Comparison of ENCODE assay signal across 26 cellular contexts in genomic region chr13:27159806-27160563, GRCh38. TPM values are rescaled to one million over a fixed set of nuclear protein-coding genes. Genes with fewer than 3 reads are reported as not detected.
DNase-seq lines count a peak whose midpoint lies in the region; ATAC-seq, FAIRE-seq and TF ChIP-seq lines count a peak whose summit lies in the region.
"Had no signal": no experiment of that assay in that cellular context is flagged by ENCODE, and none has a peak within 500 bp of the region (broad histone marks: within the 10 kb centered on the region; RNA-seq: fewer than 3 reads in every experiment).

No MANE protein-coding gene starts in this region.

- H3K27me3 ChIP-seq in SU-DHL-6 (ENCODE audit: low read length) (no peaks in the 10 kb centered on the region), H1 (replicated peaks in 1 of 4; ENCODE audit: control insufficient read depth in 3 of 4, extremely low read depth in 1 of 4, insufficient read depth in 3 of 4, low read length in 3 of 4) (no peaks in the 10 kb centered on the region)
- H3K27me3 ChIP-seq: foreskin keratinocyte, heart right ventricle, vagina had no signal

- TF ChIP-seq EP300 in H1 (IDR thresholded peaks at IDR 0.05; ENCODE audit: borderline replicate concordance in 1 of 2, low read depth in 2 of 2, low read length in 2 of 2) = no peak

- H3K4me1 Mint-ChIP-seq in activated CD8-positive, alpha-beta memory T cell treated with anti-CD3 and anti-CD28 coated beads, Interleukin-2, amount 10 ng/mL, durations not matched to agents 7 days and 5 days = peaks cover 45% of the 10 kb centered on the region
- H3K4me1 Mint-ChIP-seq in stimulated activated memory B cell treated with anti-CD40 and anti-IgM and Interleukin-4, amounts not matched to agents 10 μg/mL and 1 μg/mL and 100 μg/mL, for 72 hours = peaks cover 71% of the 10 kb centered on the region

- H3K79me1 ChIP-seq in H1 (ENCODE audit: low read depth, low read length) = 0 out of 2 replicates have a peak, but pooled peaks cover 4% of the 10 kb centered on the region

- no peak overlapping the region for H2AK5ac ChIP-seq in H1 (ENCODE audit: low read depth, low read length)

- H3K9me2 ChIP-seq in SU-DHL-6 (replicated peaks; ENCODE audit: insufficient read depth, low read length) = no peaks in the 10 kb centered on the region

- peaks cover 47% of the 10 kb centered on the region for H4K20me1 ChIP-seq in SU-DHL-6 (ENCODE audit: low read depth, low read length)
- H4K20me1 ChIP-seq in H1 (replicated peaks in 1 of 2; ENCODE audit: control insufficient read depth in 1 of 2, insufficient read depth in 2 of 2, low read length in 2 of 2) = peaks cover 0 to 6% of the 10 kb centered on the region in 2 experiments

- H2BK15ac ChIP-seq in H1 (ENCODE audit: low read length) = no peak overlapping the region

- no peak overlapping the region for H4K91ac ChIP-seq in H1 (replicated peaks; ENCODE audit: insufficient read length, low read length)

- FAIRE-seq in H1 (lab: Jason Lieb, UNC) = peak; percentile 50

- H2BK12ac ChIP-seq in H1 (ENCODE audit: low read depth, low read length) = no peak overlapping the region

- no peak overlapping the region for H3K4me3 Mint-ChIP-seq in activated CD8-positive, alpha-beta memory T cell treated with anti-CD3 and anti-CD28 coated beads, Interleukin-2, amount 10 ng/mL, durations not matched to agents 7 days and 5 days
- H3K4me3 Mint-ChIP-seq in stimulated activated memory B cell treated with anti-CD40 and anti-IgM and Interleukin-4, amounts not matched to agents 10 μg/mL and 1 μg/mL and 100 μg/mL, for 72 hours = no peak overlapping the region
- H3K4me3 Mint-ChIP-seq: activated naive CD4-positive, alpha-beta T cell treated with anti-CD3 and anti-CD28 coated beads, Interleukin-2, amount 10 ng/mL, durations not matched to agents 7 days and 5 days; T-helper 1 cell treated with Interleukin-12 subunit alpha and Interleukin-12 subunit beta and Interleukin-4 antibody, amounts not matched to agents 30 μg/mL and 1 μg/mL, for 36 hours had no signal

- CTCF ChIA-PET in activated CD8-positive, alpha-beta memory T cell treated with anti-CD3 and anti-CD28 coated beads, Interleukin-2, amount 10 ng/mL, durations not matched to agents 7 days and 5 days (lab: Charles Lee) = interaction anchor here (1.6 kb wide), 1 partner anchor 10 kb away, joined by 4 read pairs; no protein-coding TSS in a partner anchor
- CTCF ChIA-PET in H1 (lab: Charles Lee; ENCODE audit: partially characterized antibody) = interaction anchor here (0.6 to 1.2 kb wide), 3 partner anchors 61 to 554 kb away, joined by 3 read pairs; no protein-coding TSS in a partner anchor

- no peak for ATAC-seq in activated CD8-positive, alpha-beta memory T cell treated with anti-CD3 and anti-CD28 coated beads, Interleukin-2, amount 10 ng/mL, durations not matched to agents 7 days and 5 days
- ATAC-seq in stimulated activated memory B cell treated with anti-CD40 and anti-IgM and Interleukin-4, amounts not matched to agents 10 μg/mL and 1 μg/mL and 100 μg/mL, for 72 hours = no peak
- ATAC-seq: esophagus mucosa; foreskin keratinocyte; heart right ventricle; stimulated activated naive CD8-positive, alpha-beta T cell treated with anti-CD3 and anti-CD28 coated beads, Interleukin-15, amount 100 ng/mL, for 72 hours had no signal

- POLR2A ChIA-PET in H1 (lab: Charles Lee; ENCODE audit: partially characterized antibody) = interaction anchor here (0.7 to 1.8 kb wide), 2 partner anchors 86 to 91 kb away, joined by 3 to 4 read pairs; partner anchors contain the start of gene RPL21

- H3K4me2 ChIP-seq in SU-DHL-6 (ENCODE audit: low read depth, low read length, poor library complexity, severe bottlenecking) = peak overlapping the region; percentile 12
- H3K4me2 ChIP-seq in H1 (ENCODE audit: insufficient read depth in 1 of 2, low read depth in 2 of 2, low read length in 2 of 2) = no peak overlapping the region

- H3K36me3 ChIP-seq in SU-DHL-6 (ENCODE audit: low read length) = no peaks in the 10 kb centered on the region
- H3K36me3 ChIP-seq in H1 (ENCODE audit: control insufficient read depth in 2 of 4, insufficient read depth in 4 of 4, low read length in 3 of 4) = peaks cover 0 to 3% (median 0%) of the 10 kb centered on the region in 4 experiments; a peak in 1 of 8 replicates
- H3K36me3 ChIP-seq: heart right ventricle, vagina had no signal

- no peak overlapping the region for H2BK20ac ChIP-seq in H1 (ENCODE audit: low read length)

- peaks cover 51% of the 10 kb centered on the region for H3K36me3 Mint-ChIP-seq in activated CD8-positive, alpha-beta memory T cell treated with anti-CD3 and anti-CD28 coated beads, Interleukin-2, amount 10 ng/mL, durations not matched to agents 7 days and 5 days
- peaks cover 28% of the 10 kb centered on the region for H3K36me3 Mint-ChIP-seq in stimulated activated memory B cell treated with anti-CD40 and anti-IgM and Interleukin-4, amounts not matched to agents 10 μg/mL and 1 μg/mL and 100 μg/mL, for 72 hours

- H2AFZ ChIP-seq in SU-DHL-6 (ENCODE audit: low read depth, low read length, severe bottlenecking) = no peak overlapping the region
- H2AFZ ChIP-seq in H1 (ENCODE audit: low read length) = no peak overlapping the region

- no peaks in the 10 kb centered on the region for H3K23me2 ChIP-seq in H1 (ENCODE audit: low read depth, low read length)

- H3K18ac ChIP-seq in H1 (ENCODE audit: extremely low read depth, low read length) = no peak overlapping the region

- no peak overlapping the region for H3K23ac ChIP-seq in H1 (ENCODE audit: insufficient read length)

- no peak for TF ChIP-seq RAD21 in H1 (IDR thresholded peaks at IDR 0.05 in 1 of 2, conservative IDR thresholded peaks at IDR 0.05 in 1 of 2; ENCODE audit: low read depth in 2 of 2, low read length in 2 of 2)

- H2BK5ac ChIP-seq in H1 (ENCODE audit: low read depth, low read length) = no peak overlapping the region

- DNase-seq in activated CD8-positive, alpha-beta memory T cell treated with anti-CD3 and anti-CD28 coated beads, Interleukin-2, amount 10 ng/mL, durations not matched to agents 7 days and 5 days = no peak
- DNase-seq in activated CD8-positive, alpha-beta memory T cell treated with anti-CD3 and anti-CD28 coated beads, Interleukin-2, amount 50 U/mL, for 48 hours = no peak
- DNase-seq in H1 (ENCODE audit: low read depth in 1 of 2, low spot score in 2 of 2) (no peak), T-helper 2 cell (no peak), NCI-H526 treated with DMSO at 0.1 percent for 48 hours (lab: John Stamatoyannopoulos, UW) (no peak)
- DNase-seq in activated CD4-positive, alpha-beta T cell treated with anti-CD3 and anti-CD28 coated beads for 4 hours = no peak
- DNase-seq: activated naive CD4-positive, alpha-beta T cell treated with anti-CD3 and anti-CD28 coated beads, Interleukin-2, amount 10 ng/mL, durations not matched to agents 7 days and 5 days; activated T-cell treated with anti-CD3 and anti-CD28 coated beads, Interleukin-2, amount 50 U/mL, for 48 hours; aorta; caudate nucleus; CD4-positive, alpha-beta memory T cell; cortex of kidney; foreskin keratinocyte; H7; heart right ventricle; IMR-90; NCI-H1092 treated with DMSO at 0.1 percent for 48 hours; NCI-H2029 treated with DMSO at 0.1 percent for 48 hours; stimulated activated naive CD8-positive, alpha-beta T cell treated with anti-CD3 and anti-CD28 coated beads, Interleukin-15, amount 100 ng/mL, for 72 hours had no signal

- H3K56ac ChIP-seq in H1 (replicated peaks; ENCODE audit: insufficient read length, low read depth, low read length) = no peak overlapping the region

- no peak overlapping the region for H4K5ac ChIP-seq in H1 (ENCODE audit: insufficient read length, low read depth, low read length)

- H3K79me2 ChIP-seq in SU-DHL-6 (ENCODE audit: insufficient read depth, low read length) (peaks cover 96% of the 10 kb centered on the region), H1 (ENCODE audit: control insufficient read depth in 1 of 2, insufficient read depth in 2 of 2, low read length in 2 of 2) (peaks cover 16 to 99% of the 10 kb centered on the region in 2 experiments)

- no peak overlapping the region for H2BK120ac ChIP-seq in H1 (replicated peaks; ENCODE audit: low read depth, low read length)

- no peaks in the 10 kb centered on the region for H3K9me3 ChIP-seq in SU-DHL-6 (ENCODE audit: insufficient read depth, low read length)
- H3K9me3 ChIP-seq in H1 (ENCODE audit: insufficient read depth in 2 of 2, low read depth in 1 of 2, low read length in 1 of 2) = peaks cover 4 to 5% of the 10 kb centered on the region in 2 experiments; a peak in 2 of 4 replicates
- H3K9me3 ChIP-seq: vagina had no signal

- no peaks in the 10 kb centered on the region for H3K27me3 Mint-ChIP-seq in activated CD8-positive, alpha-beta memory T cell treated with anti-CD3 and anti-CD28 coated beads, Interleukin-2, amount 10 ng/mL, durations not matched to agents 7 days and 5 days
- no peaks in the 10 kb centered on the region for H3K27me3 Mint-ChIP-seq in stimulated activated memory B cell treated with anti-CD40 and anti-IgM and Interleukin-4, amounts not matched to agents 10 μg/mL and 1 μg/mL and 100 μg/mL, for 72 hours
- H3K27me3 Mint-ChIP-seq: activated naive CD4-positive, alpha-beta T cell treated with anti-CD3 and anti-CD28 coated beads, Interleukin-2, amount 10 ng/mL, durations not matched to agents 7 days and 5 days; CD4-positive, alpha-beta memory T cell; stimulated activated naive CD8-positive, alpha-beta T cell treated with anti-CD3 and anti-CD28 coated beads, Interleukin-15, amount 100 ng/mL, for 72 hours had no signal

- no peak for TF ChIP-seq POLR2A in H1 (IDR thresholded peaks at IDR 0.05; ENCODE audit: control extremely low read depth in 1 of 2, low read depth in 2 of 2, low read length in 2 of 2)

- H3F3A ChIP-seq in SU-DHL-6 (ENCODE audit: insufficient read depth) = no peaks in the 10 kb centered on the region

- H3K27ac Mint-ChIP-seq in activated CD8-positive, alpha-beta memory T cell treated with anti-CD3 and anti-CD28 coated beads, Interleukin-2, amount 10 ng/mL, durations not matched to agents 7 days and 5 days = peak overlapping the region; percentile 58
- peak overlapping the region; percentile 25 for H3K27ac Mint-ChIP-seq in stimulated activated memory B cell treated with anti-CD40 and anti-IgM and Interleukin-4, amounts not matched to agents 10 μg/mL and 1 μg/mL and 100 μg/mL, for 72 hours
- H3K27ac Mint-ChIP-seq: activated naive CD4-positive, alpha-beta T cell treated with anti-CD3 and anti-CD28 coated beads, Interleukin-2, amount 10 ng/mL, durations not matched to agents 7 days and 5 days; stimulated activated naive CD8-positive, alpha-beta T cell treated with anti-CD3 and anti-CD28 coated beads, Interleukin-15, amount 100 ng/mL, for 72 hours; T-helper 1 cell treated with Interleukin-12 subunit alpha and Interleukin-12 subunit beta and Interleukin-4 antibody, amounts not matched to agents 30 μg/mL and 1 μg/mL, for 36 hours had no signal

- H4K8ac ChIP-seq in H1 (ENCODE audit: extremely low read depth, insufficient read depth, low read length) = no peak overlapping the region

- H3K4me3 ChIP-seq in SU-DHL-6 (ENCODE audit: insufficient read depth, low read length, poor library complexity, severe bottlenecking) (no peak overlapping the region), H1 (ENCODE audit: extremely low read depth in 1 of 4, insufficient read depth in 2 of 4, low read depth in 3 of 4, low read length in 4 of 4) (no peak overlapping the region; a peak in 1 of 8 replicates)
- H3K4me3 ChIP-seq: heart right ventricle, lung, vagina had no signal

- no peak for TF ChIP-seq CTCF in SU-DHL-6 (IDR thresholded peaks at IDR 0.05; ENCODE audit: insufficient read depth, low read length, poor library complexity, severe bottlenecking)
- TF ChIP-seq CTCF in H1 (IDR thresholded peaks at IDR 0.05; ENCODE audit: control extremely low read depth in 1 of 3, insufficient read depth in 1 of 3, low read depth in 1 of 3, low read length in 3 of 3) = no peak

- H3K4ac ChIP-seq in H1 (replicated peaks; ENCODE audit: insufficient read length, low read depth, low read length) = no peak overlapping the region

- H3K9me3 Mint-ChIP-seq in activated CD8-positive, alpha-beta memory T cell treated with anti-CD3 and anti-CD28 coated beads, Interleukin-2, amount 10 ng/mL, durations not matched to agents 7 days and 5 days (ENCODE audit: low read depth) = peaks cover 10% of the 10 kb centered on the region
- peaks cover 3% of the 10 kb centered on the region for H3K9me3 Mint-ChIP-seq in stimulated activated memory B cell treated with anti-CD40 and anti-IgM and Interleukin-4, amounts not matched to agents 10 μg/mL and 1 μg/mL and 100 μg/mL, for 72 hours

- H3K4me1 ChIP-seq in H1 (replicated peaks in 1 of 4; ENCODE audit: control insufficient read depth in 3 of 4, insufficient read depth in 4 of 4, low read length in 3 of 4) = peaks cover 0 to 24% (median 9%) of the 10 kb centered on the region in 4 experiments; a peak in 5 of 7 replicates
- H3K4me1 ChIP-seq: foreskin keratinocyte had no signal

- H3K27ac ChIP-seq in SU-DHL-6 (ENCODE audit: low read depth, low read length) (no peak overlapping the region), H1 (ENCODE audit: low read depth, low read length) (no peak overlapping the region)
- H3K27ac ChIP-seq: foreskin keratinocyte, heart right ventricle, RWPE1, vagina had no signal

- H3K9ac ChIP-seq in SU-DHL-6 (ENCODE audit: low read length) = no peak overlapping the region
- no peak overlapping the region; a peak in 1 of 7 replicates for H3K9ac ChIP-seq in H1 (replicated peaks in 1 of 4; ENCODE audit: extremely low read depth in 1 of 4, low read depth in 3 of 4, low read length in 3 of 4)

- 81% methylated on average over 5 of the region's 5 CpGs; no CpG with 5 or more reads in 1 of the 2 experiments for WGBS in H1 (ENCODE audit: extremely low coverage in 1 of 2, insufficient coverage in 1 of 2, insufficient read length in 1 of 2, insufficient replicate concordance in 2 of 2, low coverage in 1 of 2, low lambda C conversion rate in 2 of 2, missing lambda C conversion rate in 1 of 2), 2 experiments

- no peak overlapping the region for H3K14ac ChIP-seq in H1 (ENCODE audit: insufficient read length)

RNA-seq across cellular contexts. Expression of gene USP12, which starts 11.6 kb away (rescaled TPM):
- total RNA-seq in activated CD8-positive, alpha-beta memory T cell treated with anti-CD3 and anti-CD28 coated beads, Interleukin-2, amount 10 ng/mL, durations not matched to agents 7 days and 5 days = 10 to 100 TPM; 32.0 to 38.9 TPM
- total RNA-seq in H1 (2021; fragmentation: NEBNext Ultra II Directional; extraction: Animal tissue kit (Norgen Biotek cat#: 25700)) = 27.6 and 30.0 TPM in 2 replicates
- polyA plus RNA-seq in H1 (2011; rRNA removed) = 2.8 and 4.0 TPM in 2 replicates
- 6.8 TPM for polyA plus RNA-seq in H1 (2011; cell fraction: cytosol; rRNA removed)
- polyA plus RNA-seq in H1 (2011; cell fraction: nucleus; rRNA removed) = 2.8 TPM
- 8.6 to 19.1 TPM (median 10.3 TPM) in 4 replicates for polyA plus RNA-seq in H1 (2012, experiment 1 of 2)
- 0.83 TPM for polyA plus RNA-seq in H1 (2012, experiment 2 of 2)
- polyA plus RNA-seq in H1 (2013, experiment 1 of 2) = 19.5 TPM
- polyA plus RNA-seq in H1 (2013, experiment 2 of 2) = 19.4 TPM
- polyA minus RNA-seq in H1 (2011; rRNA and poly(A)+ RNA removed) = 9.0 and 14.8 TPM in 2 replicates
- 8.9 TPM for polyA minus RNA-seq in H1 (2011; cell fraction: cytosol; rRNA and poly(A)+ RNA removed)
- 33.1 TPM for polyA minus RNA-seq in H1 (2011; cell fraction: nucleus; rRNA and poly(A)+ RNA removed)
